Comparison of ENCODE assay signal across 2 cellular contexts in genomic region chr19:8410718-8411117, GRCh38. TPM values are rescaled to one million over a fixed set of nuclear protein-coding genes. Genes with fewer than 3 reads are reported as not detected.
"Had no signal": no experiment of that assay in that cellular context is flagged by ENCODE, and none has a peak within 500 bp of the region (broad histone marks: within the 10 kb centered on the region; RNA-seq: fewer than 3 reads in every experiment).

No MANE protein-coding gene starts in this region.

RNA-seq across cellular contexts. Expression of gene ANGPTL4, which starts 46.8 kb away (rescaled TPM):
- total RNA-seq: activated CD4-positive, alpha-beta T cell treated with anti-CD3 and anti-CD28 coated beads, Interleukin-2, amount 10 ng/mL, durations not matched to agents 7 days and 5 days; activated CD8-positive, alpha-beta T cell treated with anti-CD3 and anti-CD28 coated beads, Interleukin-2, amount 10 ng/mL, durations not matched to agents 7 days and 5 days had no signal
